8 cellular contexts compared by ENCODE assay signal in genomic region chr7:28180031-28180363, GRCh38. TPM values are rescaled to one million over a fixed set of nuclear protein-coding genes. Genes with fewer than 3 reads are reported as not detected.
DNase-seq lines count a peak whose midpoint lies in the region; ATAC-seq and TF ChIP-seq lines count a peak whose summit lies in the region.

No MANE protein-coding gene starts in this region.

- no peak for TF ChIP-seq CTCF in OCI-LY7 (conservative IDR thresholded peaks at IDR 0.05; ENCODE audit: low read length)
- no peak for TF ChIP-seq CTCF in fibroblast of villous mesenchyme (IDR thresholded peaks at IDR 0.05; ENCODE audit: insufficient read depth, low read depth, low read length)

- H3K36me3 ChIP-seq in OCI-LY7 (ENCODE audit: insufficient read depth, low read length) = no peaks in the 10 kb centered on the region

- H3K27ac ChIP-seq in OCI-LY7 (ENCODE audit: low read depth, low read length, poor library complexity, severe bottlenecking) = peak overlapping the region; percentile 53

- peak overlapping the region; percentile 75 for H3K4me3 ChIP-seq in OCI-LY7 (ENCODE audit: low read depth, low read length, poor library complexity, severe bottlenecking)
- H3K4me3 ChIP-seq in fibroblast of villous mesenchyme (ENCODE audit: low read depth, low read length) = peak overlapping the region; percentile 82
- peak overlapping the region; percentile 79 for H3K4me3 ChIP-seq in skeletal muscle cell (ENCODE audit: low read depth, low read length)

- H3K4me1 ChIP-seq in OCI-LY7 (ENCODE audit: insufficient read depth, low read length, poor library complexity, severe bottlenecking) = peaks cover 84% of the 10 kb centered on the region

- no peaks in the 10 kb centered on the region for H3K9me3 ChIP-seq in OCI-LY7 (ENCODE audit: low read length)

- intact Hi-C loops in OCI-LY7 (cut with micrococcal nuclease; ENCODE audit: unreplicated experiment) = loop anchor here (5.0 kb wide), 2 partner anchors 83 to 92 kb away; no protein-coding TSS in a partner anchor

- no peak overlapping the region for H2AFZ ChIP-seq in OCI-LY7 (ENCODE audit: low read length)

- POLR2A ChIA-PET in OCI-LY7 (lab: Charles Lee) = interaction anchor here (1.5 to 2.1 kb wide), 3 partner anchors 10 to 15 kb away, joined by 7 to 13 read pairs (median 7); no protein-coding TSS in a partner anchor

- DNase-seq in OCI-LY7 (ENCODE audit: low spot score) (no peak), fibroblast of villous mesenchyme (ENCODE audit: low read depth) (no peak), skeletal muscle cell (ENCODE audit: low read depth) (no peak), foreskin melanocyte (no peak)
- DNase-seq in central memory CD4-positive, alpha-beta T cell = no peak

- H3K9me2 ChIP-seq in OCI-LY7 (ENCODE audit: insufficient read depth, low read length) = no peaks in the 10 kb centered on the region

- H3K79me2 ChIP-seq in OCI-LY7 (ENCODE audit: insufficient read depth, low read depth, low read length) = peaks cover 46% of the 10 kb centered on the region

- ATAC-seq in GM18511 (IDR thresholded peaks at IDR 0.05; ENCODE audit: unreplicated experiment) (peak; percentile 15), GM18909 (IDR thresholded peaks at IDR 0.05; ENCODE audit: poor library complexity, unreplicated experiment) (no peak), HG03565 (IDR thresholded peaks at IDR 0.05; ENCODE audit: unreplicated experiment) (no peak)

- H3K4me2 ChIP-seq in OCI-LY7 (ENCODE audit: low read length) = peak overlapping the region; percentile 51; the same call in 1 of the 2 replicates

- H4K20me1 ChIP-seq in OCI-LY7 (ENCODE audit: insufficient read depth, low read length) = no peaks in the 10 kb centered on the region

- CTCF ChIA-PET in OCI-LY7 (lab: Charles Lee; ENCODE audit: unreplicated experiment) = no interaction called here

- no TSS peak for BruUV-seq in OCI-LY7 (replicated peaks; lab: Mats Ljungman, UMichigan)

RNA-seq across cellular contexts. Expression of gene JAZF1, which starts 0.6 kb away (rescaled TPM):
- total RNA-seq in OCI-LY7 (2014; rRNA removed; shearing (Covaris generic)) = 4.6 and 6.3 TPM in 2 replicates
- 25.0 and 33.9 TPM in 2 replicates for total RNA-seq in OCI-LY7 (2022)
- total RNA-seq in fibroblast of villous mesenchyme = 32.9 and 38.4 TPM in 2 replicates
